ENCODE assay signal across 21 cellular contexts in genomic region chr20:63121246-63121645, GRCh38.
DNase-seq lines count a peak whose midpoint lies in the region; ATAC-seq and TF ChIP-seq lines count a peak whose summit lies in the region.
"Had no signal": no experiment of that assay in that cellular context is flagged by ENCODE, and none has a peak within 500 bp of the region (broad histone marks: within the 10 kb centered on the region; RNA-seq: fewer than 3 reads in every experiment).

No MANE protein-coding gene starts in this region.

- ATAC-seq in Right ventricle myocardium superior (ENCODE audit: poor library complexity) (no peak), heart right ventricle (no peak), RWPE2 (ENCODE audit: low read depth) (no peak), right cardiac atrium (no peak)
- ATAC-seq: CD8-positive, alpha-beta T cell; GM12878 had no signal

- peaks cover 0 to 17% (median 0%) of the 10 kb centered on the region in 11 donors for H3K9me3 ChIP-seq in heart right ventricle
- H3K9me3 ChIP-seq in RWPE2 (ENCODE audit: severe bottlenecking) = no peaks in the 10 kb centered on the region
- peaks cover 2% of the 10 kb centered on the region for H3K9me3 ChIP-seq in right cardiac atrium (ENCODE audit: control insufficient read depth, low read length)
- peaks cover 0 to 4% (median 0%) of the 10 kb centered on the region in 8 donors for H3K9me3 ChIP-seq in spleen
- H3K9me3 ChIP-seq: Peyer's patch had no signal

- H3K4me1 ChIP-seq in heart right ventricle = no peaks in the 10 kb centered on the region
- H3K4me1 ChIP-seq in RWPE2 (ENCODE audit: insufficient read depth, poor library complexity, severe bottlenecking) = no peaks in the 10 kb centered on the region
- H3K4me1 ChIP-seq in right cardiac atrium (ENCODE audit: control insufficient read depth, insufficient read depth, low read length) = no peaks in the 10 kb centered on the region
- no peaks in the 10 kb centered on the region for H3K4me1 ChIP-seq in spleen
- H3K4me1 ChIP-seq: Peyer's patch had no signal

- DNase-seq in Right ventricle myocardium superior = peak; percentile 27
- no peak for DNase-seq in heart right ventricle
- peak; percentile 71 for DNase-seq in RWPE2 (ENCODE audit: low spot score)
- DNase-seq in right cardiac atrium = peak in 2 of 3 donors; percentile 12 to 26
- peak; percentile 29 for DNase-seq in spleen
- no peak for DNase-seq in SIG-M5 (lab: John Stamatoyannopoulos, UW)
- DNase-seq in hippocampal formation (lab: John Stamatoyannopoulos, UW) = no peak
- no peak for DNase-seq in anterior cingulate cortex (lab: John Stamatoyannopoulos, UW)
- DNase-seq: Calu3; CD8-positive, alpha-beta T cell; EL; GM23248; HCEC 1CT; KG1; NCI-H1105 treated with DMSO at 0.1 percent for 48 hours; NCI-H1694; NCI-H2081 treated with DMSO at 0.1 percent for 48 hours; SHP77 treated with DMSO at 0.1 percent for 48 hours had no signal

- H3K4me3 ChIP-seq in heart right ventricle (no peak overlapping the region), RWPE2 (ENCODE audit: severe bottlenecking) (no peak overlapping the region), right cardiac atrium (ENCODE audit: low read length) (no peak overlapping the region), spleen (no peak overlapping the region)
- H3K4me3 ChIP-seq: BLaER1, GM12878, GM23248, Peyer's patch had no signal

- no peak overlapping the region for H3K27ac ChIP-seq in heart right ventricle
- no peak overlapping the region for H3K27ac ChIP-seq in RWPE2 (ENCODE audit: poor library complexity, severe bottlenecking)
- no peak overlapping the region for H3K27ac ChIP-seq in right cardiac atrium (ENCODE audit: low read length)
- no peak overlapping the region for H3K27ac ChIP-seq in spleen
- H3K27ac ChIP-seq: BLaER1, GM23248, Peyer's patch had no signal

- TF ChIP-seq POLR2A in spleen (IDR thresholded peaks at IDR 0.05) = no peak

- peaks cover 4 to 52% (median 32%) of the 10 kb centered on the region in 7 donors for H3K27me3 ChIP-seq in heart right ventricle
- H3K27me3 ChIP-seq in RWPE2 (ENCODE audit: insufficient read depth, poor library complexity, severe bottlenecking) = peaks cover 29% of the 10 kb centered on the region
- no peaks in the 10 kb centered on the region for H3K27me3 ChIP-seq in right cardiac atrium (ENCODE audit: control insufficient read depth, insufficient read depth)
- peaks cover 0 to 86% (median 5%) of the 10 kb centered on the region in 7 donors for H3K27me3 ChIP-seq in spleen (replicated peaks in 1 of 7)
- H3K27me3 ChIP-seq: BLaER1, Peyer's patch had no signal

- H3K36me3 ChIP-seq in heart right ventricle (no peaks in the 10 kb centered on the region), RWPE2 (ENCODE audit: low read depth) (no peaks in the 10 kb centered on the region), spleen (no peaks in the 10 kb centered on the region)
- H3K36me3 ChIP-seq: BLaER1, Peyer's patch had no signal

- TF ChIP-seq CTCF in heart right ventricle (IDR thresholded peaks at IDR 0.05) (no peak), RWPE2 (IDR thresholded peaks at IDR 0.05; ENCODE audit: poor library complexity, severe bottlenecking) (no peak), spleen (IDR thresholded peaks at IDR 0.05 in 8 of 11, conservative IDR thresholded peaks at IDR 0.05 in 3 of 11) (no peak)

- intact Hi-C loops in Right ventricle myocardium superior (cut with DNase I) (no loop called here), heart right ventricle (cut with DNase I) (no loop called here), right cardiac atrium (cut with DNase I) (no loop called here), spleen (cut with DNase I; ENCODE audit: low total_unique reads) (no loop called here)

- WGBS in heart right ventricle, 2 donors = 83 to 86% methylated on average over 15 of the region's 15 CpGs
- WGBS in right cardiac atrium = 84% methylated on average over 15 of the region's 15 CpGs
- 83 to 93% (median 88%) methylated on average over 7 to 15 of the region's 15 CpGs for WGBS in spleen, 5 donors

Comparison
In these comparisons a context has a peak if more than half of its experiments do, and no peak if none do; other contexts are left out.
1. DNase-seq: peak in Right ventricle myocardium superior (single experiment), RWPE2 (single experiment), right cardiac atrium (2 of 3) and spleen (single experiment); none in heart right ventricle (0 of 2), SIG-M5 (single experiment), hippocampal formation (0 of 2) and anterior cingulate cortex (0 of 58).